Comparison of ENCODE assay signal across 1 cellular context in genomic region chr17:50909765-50910661, GRCh38.
A peak's percentile ranks its signal among the peaks of the same experiment; 100 is the strongest.
TF ChIP-seq lines count a peak whose summit lies in the region.

No MANE protein-coding gene starts in this region.

TF ChIP-seq in HepG2, 621 proteins besides CTCF, POLR2A, EP300 and RAD21 (continued from another document and continues in another):
- TF ChIP-seq ZNF609 (CRISPR knock-in tag; IDR thresholded peaks at IDR 0.05; ENCODE audit: borderline replicate concordance), result peak; percentile 80
- no peak for TF ChIP-seq NR3C1 (CRISPR knock-in tag; IDR thresholded peaks at IDR 0.05)
- TF ChIP-seq AGO2 (optimal IDR thresholded peaks at IDR 0.05; ENCODE audit: low read depth, low read length), result no peak
- TF ChIP-seq PCBP2 (optimal IDR thresholded peaks at IDR 0.05; ENCODE audit: low read depth, low read length, poor library complexity, severe bottlenecking), result no peak
- no peak for TF ChIP-seq JUNB (CRISPR knock-in tag; IDR thresholded peaks at IDR 0.05; ENCODE audit: borderline replicate concordance)
- TF ChIP-seq ZNF672 (CRISPR knock-in tag; IDR thresholded peaks at IDR 0.05), result no peak; the same call in 1 of the 2 replicates
- 0 out of 2 replicates have a peak, but pooled peaks have one; percentile 45 for TF ChIP-seq HMGXB3 (CRISPR knock-in tag; IDR thresholded peaks at IDR 0.05; ENCODE audit: borderline replicate concordance)
- TF ChIP-seq ZNF674 (CRISPR knock-in tag; IDR thresholded peaks at IDR 0.05; ENCODE audit: low read depth), result no peak
- 0 out of 2 replicates have a peak, but pooled peaks have one; percentile 21 for TF ChIP-seq CSRNP1 (CRISPR knock-in tag; IDR thresholded peaks at IDR 0.05)
- TF ChIP-seq ZNF260 (CRISPR knock-in tag; IDR thresholded peaks at IDR 0.05; ENCODE audit: borderline replicate concordance, low read depth), result no peak
- TF ChIP-seq FOSL1 (CRISPR knock-in tag; IDR thresholded peaks at IDR 0.05; ENCODE audit: borderline replicate concordance), result no peak
- no peak for TF ChIP-seq SP140L (CRISPR knock-in tag; IDR thresholded peaks at IDR 0.05; ENCODE audit: borderline replicate concordance)
- no peak for TF ChIP-seq TBP (CRISPR knock-in tag; IDR thresholded peaks at IDR 0.05)
- no peak; the same call in 1 of the 2 replicates for TF ChIP-seq AFF4 (CRISPR knock-in tag; IDR thresholded peaks at IDR 0.05)
- no peak; the same call in 1 of the 2 replicates for TF ChIP-seq ARID4A (CRISPR knock-in tag; IDR thresholded peaks at IDR 0.05; ENCODE audit: borderline replicate concordance)
- peak; percentile 65 for TF ChIP-seq TEAD3 (CRISPR knock-in tag; optimal IDR thresholded peaks at IDR 0.05; ENCODE audit: borderline replicate concordance)
- no peak for TF ChIP-seq FOXP1 (IDR thresholded peaks at IDR 0.05)
- peak; percentile 4; the same call in 1 of the 2 replicates for TF ChIP-seq FOXP1 (CRISPR knock-in tag; IDR thresholded peaks at IDR 0.05)
- TF ChIP-seq SAFB2 (CRISPR knock-in tag; IDR thresholded peaks at IDR 0.05; ENCODE audit: borderline replicate concordance, low read depth), result no peak
- no peak for TF ChIP-seq TERF1 (CRISPR knock-in tag; IDR thresholded peaks at IDR 0.05)
- TF ChIP-seq ZKSCAN5 (CRISPR knock-in tag; IDR thresholded peaks at IDR 0.05), result no peak
- TF ChIP-seq SP4 (CRISPR knock-in tag; IDR thresholded peaks at IDR 0.05), result peak; percentile 12
- no peak for TF ChIP-seq FIP1L1 (IDR thresholded peaks at IDR 0.05; ENCODE audit: borderline replicate concordance, insufficient read depth, low read depth, low read length)
- no peak for TF ChIP-seq CREM (IDR thresholded peaks at IDR 0.05)
- no peak for TF ChIP-seq CREM (CRISPR knock-in tag; IDR thresholded peaks at IDR 0.05)
- TF ChIP-seq KMT2B (CRISPR knock-in tag; IDR thresholded peaks at IDR 0.05), result peak; percentile 14; the same call in 1 of the 2 replicates
- TF ChIP-seq IRF9 (CRISPR knock-in tag; IDR thresholded peaks at IDR 0.05; ENCODE audit: borderline replicate concordance), result no peak
- peak; percentile 82 for TF ChIP-seq ZNF788 (CRISPR knock-in tag; IDR thresholded peaks at IDR 0.05; ENCODE audit: borderline replicate concordance)
- no peak for TF ChIP-seq ZSCAN5A (CRISPR knock-in tag; IDR thresholded peaks at IDR 0.05; ENCODE audit: borderline replicate concordance)
- peak; percentile 18 for TF ChIP-seq CBX1 (IDR thresholded peaks at IDR 0.05; ENCODE audit: low read depth)
- no peak for TF ChIP-seq NR2F2 (IDR thresholded peaks at IDR 0.05; ENCODE audit: borderline replicate concordance, low read depth)
- no peak for TF ChIP-seq ZNF749 (CRISPR knock-in tag; IDR thresholded peaks at IDR 0.05; ENCODE audit: borderline replicate concordance)
- peak; percentile 96; the same call in 1 of the 2 replicates for TF ChIP-seq ZNF292 (CRISPR knock-in tag; IDR thresholded peaks at IDR 0.05; ENCODE audit: borderline replicate concordance, low read depth)
- peak; percentile 83; the same call in 1 of the 2 replicates for TF ChIP-seq ZNF232 (CRISPR knock-in tag; IDR thresholded peaks at IDR 0.05; ENCODE audit: borderline replicate concordance)
- peak; percentile 64; the same call in 1 of the 2 replicates for TF ChIP-seq ZNF225 (CRISPR knock-in tag; IDR thresholded peaks at IDR 0.05)
